Comparison of ENCODE assay signal across 30 cellular contexts in the genomic region with DNA sequence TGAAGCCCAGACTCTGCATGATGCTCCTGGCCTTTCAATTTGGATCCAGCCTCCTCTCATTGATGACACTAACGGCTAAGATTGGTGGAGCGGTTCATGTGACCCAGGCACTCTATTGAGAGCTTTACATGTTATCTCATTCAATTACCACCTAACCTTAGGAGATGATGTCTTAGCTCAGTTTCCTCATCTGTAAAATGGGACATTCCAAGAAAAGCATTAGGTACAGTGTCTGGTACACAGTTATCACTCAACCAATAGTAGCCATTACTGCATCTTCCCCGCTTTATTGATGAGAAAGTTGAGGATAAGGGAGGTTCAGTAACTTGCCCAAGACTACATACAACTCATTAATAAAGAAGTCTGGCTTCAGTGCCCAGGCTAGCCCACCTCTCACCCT. TPM values are rescaled to one million over a fixed set of nuclear protein-coding genes. Genes with fewer than 3 reads are reported as not detected.
"Had no signal": no experiment of that assay in that cellular context is flagged by ENCODE, and none has a peak within 500 bp of the region (broad histone marks: within the 10 kb centered on the region; RNA-seq: fewer than 3 reads in every experiment).

No MANE protein-coding gene starts in this region.

- H3K27ac ChIP-seq: brain microvascular endothelial cell, epithelial cell of prostate, esophagus squamous epithelium, gastroesophageal sphincter had no signal

- DNase-seq: activated CD4-positive, alpha-beta memory T cell treated with anti-CD3 and anti-CD28 coated beads for 36 hours; activated CD4-positive, alpha-beta T cell treated with anti-CD3 and anti-CD28 coated beads for 36 hours; activated CD4-positive, alpha-beta T cell treated with anti-CD3 and anti-CD28 coated beads, Interleukin-2, amount 10 ng/mL, durations not matched to agents 24 days and 14 days; activated CD4-positive, CD25-positive, alpha-beta regulatory T cell; activated CD4-positive, CD25-positive, alpha-beta regulatory T cell treated with anti-CD3 and anti-CD28 coated beads, Interleukin-2, amount 50 U/mL, for 72 hours; activated CD8-positive, alpha-beta memory T cell treated with anti-CD3 and anti-CD28 coated beads, Interleukin-2, amount 10 ng/mL, durations not matched to agents 7 days and 5 days; activated CD8-positive, alpha-beta memory T cell treated with anti-CD3 and anti-CD28 coated beads, Interleukin-2, amount 50 U/mL, for 4 hours; activated CD8-positive, alpha-beta T cell treated with anti-CD3 and anti-CD28 coated beads, Interleukin-2, amount 10 ng/mL, durations not matched to agents 7 days and 5 days; activated effector memory CD4-positive, alpha-beta T cell treated with anti-CD3 and anti-CD28 coated beads, Interleukin-2, amount 50 U/mL, for 16 hours; activated naive CD4-positive, alpha-beta T cell; activated naive CD4-positive, alpha-beta T cell treated with anti-CD3 and anti-CD28 coated beads, Interleukin-2, amount 10 ng/mL, durations not matched to agents 7 days and 5 days; activated naive CD8-positive, alpha-beta T cell treated with anti-CD3 and anti-CD28 coated beads, Interleukin-2, amount 10 ng/mL, durations not matched to agents 7 days and 5 days; activated T-cell treated with anti-CD3 and anti-CD28 coated beads, Interleukin-2, amount 50 U/mL, for 1 hour; activated T-cell treated with anti-CD3 and anti-CD28 coated beads, Interleukin-2, amount 50 U/mL, for 48 hours; brain microvascular endothelial cell; effector CD8-positive, alpha-beta T cell; esophagus squamous epithelium; foreskin melanocyte; T-helper 2 cell had no signal

- H3K27me3 ChIP-seq: brain microvascular endothelial cell, gastroesophageal sphincter had no signal

- ATAC-seq: activated CD4-positive, alpha-beta T cell treated with anti-CD3 and anti-CD28 coated beads for 36 hours; activated CD8-positive, alpha-beta memory T cell treated with anti-CD3 and anti-CD28 coated beads, Interleukin-2, amount 10 ng/mL, durations not matched to agents 7 days and 5 days; activated CD8-positive, alpha-beta T cell treated with anti-CD3 and anti-CD28 coated beads, Interleukin-2, amount 10 ng/mL, durations not matched to agents 7 days and 5 days; activated naive CD4-positive, alpha-beta T cell treated with anti-CD3 and anti-CD28 coated beads, Interleukin-2, amount 50 U/mL, for 72 hours; gastroesophageal sphincter had no signal

- H3K4me3 ChIP-seq: esophagus squamous epithelium, gastroesophageal sphincter had no signal

- H3K36me3 ChIP-seq: brain microvascular endothelial cell, esophagus squamous epithelium had no signal

- H3K9me3 ChIP-seq: esophagus squamous epithelium, gastroesophageal sphincter had no signal

RNA-seq across cellular contexts. Expression of gene HEYL, which starts 17.0 kb away (rescaled TPM):
- total RNA-seq: activated CD4-positive, alpha-beta T cell treated with anti-CD3 and anti-CD28 coated beads, Interleukin-2, amount 10 ng/mL, durations not matched to agents 24 days and 14 days; activated CD8-positive, alpha-beta memory T cell treated with anti-CD3 and anti-CD28 coated beads, Interleukin-2, amount 10 ng/mL, durations not matched to agents 7 days and 5 days; activated CD8-positive, alpha-beta T cell treated with anti-CD3 and anti-CD28 coated beads, Interleukin-2, amount 10 ng/mL, durations not matched to agents 7 days and 5 days; activated naive CD8-positive, alpha-beta T cell treated with anti-CD3 and anti-CD28 coated beads, Interleukin-2, amount 10 ng/mL, durations not matched to agents 7 days and 5 days; bronchial epithelial cell; dermis microvascular lymphatic vessel endothelial cell; endothelial cell of umbilical vein; fibroblast of lung; T-helper 1 cell treated with Interleukin-12 subunit alpha and Interleukin-12 subunit beta and Interleukin-4 antibody, amounts not matched to agents 30 ng/mL and 1 ng/mL, for 36 hours had no signal
- polyA plus RNA-seq: endothelial cell of umbilical vein had no signal

RNA-seq across cellular contexts. Expression of gene NT5C1A, which starts 49.5 kb away (rescaled TPM):
- total RNA-seq: activated CD4-positive, alpha-beta memory T cell treated with anti-CD3 and anti-CD28 coated beads for 36 hours; activated CD8-positive, alpha-beta memory T cell treated with anti-CD3 and anti-CD28 coated beads for 36 hours; activated CD8-positive, alpha-beta T cell treated with anti-CD3 and anti-CD28 coated beads, Interleukin-2, amount 10 ng/mL, durations not matched to agents 7 days and 5 days; activated naive CD8-positive, alpha-beta T cell treated with anti-CD3 and anti-CD28 coated beads, Interleukin-2, amount 10 ng/mL, durations not matched to agents 7 days and 5 days; bronchial epithelial cell; dermis microvascular lymphatic vessel endothelial cell; endothelial cell of umbilical vein; esophagus squamous epithelium; fibroblast of lung; fibroblast of villous mesenchyme; glomerular endothelial cell had no signal
- polyA plus RNA-seq: endothelial cell of umbilical vein, fibroblast of lung had no signal
